Comparison of ENCODE assay signal across 8 cellular contexts in the genomic region with DNA sequence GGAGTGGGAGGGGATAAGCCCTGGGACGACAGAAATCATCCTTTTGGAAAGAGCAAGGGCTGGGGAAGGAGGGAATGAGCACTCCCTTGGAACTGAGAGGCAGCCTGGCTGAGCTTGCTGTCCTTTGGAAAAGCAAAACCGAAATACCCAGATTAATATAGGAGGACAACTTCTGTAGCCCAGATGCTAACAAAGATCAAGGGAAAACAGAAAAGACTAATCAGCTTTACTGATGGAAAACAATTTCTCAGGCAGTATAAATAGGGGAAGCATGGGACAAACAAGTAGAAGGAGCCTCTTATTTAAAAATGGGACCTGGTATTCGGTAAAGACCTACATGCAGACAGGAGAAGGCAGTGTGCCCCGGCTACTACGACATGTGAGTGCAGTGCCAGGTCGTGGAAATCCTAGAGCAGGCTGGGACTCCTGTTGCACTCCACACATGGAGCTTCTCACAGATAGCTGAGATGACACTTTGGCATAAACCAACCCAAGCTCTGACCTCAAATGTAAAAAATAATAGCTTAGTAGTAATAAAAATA. TPM values are rescaled to one million over a fixed set of nuclear protein-coding genes. Genes with fewer than 3 reads are reported as not detected.
A peak's percentile ranks its signal among the peaks of the same experiment; 100 is the strongest.
DNase-seq lines count a peak whose midpoint lies in the region; ATAC-seq and TF ChIP-seq lines count a peak whose summit lies in the region.

No MANE protein-coding gene starts in this region.

- TSS peak; percentile 88 for BruUV-seq in A673 (replicated peaks; lab: Mats Ljungman, UMichigan)

- peak overlapping the region; percentile 72 for H3K27ac ChIP-seq in A673 (ENCODE audit: low read depth, low read length, poor library complexity, severe bottlenecking)

- H3K36me3 Mint-ChIP-seq in activated T-cell treated with anti-CD3 and anti-CD28 coated beads, Interleukin-2, amount 50 U/mL, for 24 hours (ENCODE audit: low read depth): no peaks in the 10 kb centered on the region
- H3K36me3 Mint-ChIP-seq in progenitor cell of endocrine pancreas (ENCODE audit: insufficient read depth): no peaks in the 10 kb centered on the region

- no peaks in the 10 kb centered on the region for H3K27me3 ChIP-seq in A673 (replicated peaks; ENCODE audit: insufficient read depth, low read depth, low read length, poor library complexity)

- H3K4me1 ChIP-seq in A673 (ENCODE audit: insufficient read depth, low read length, poor library complexity, severe bottlenecking): peaks cover 6% of the 10 kb centered on the region

- H3K9me3 ChIP-seq in A673 (ENCODE audit: low read depth, low read length, poor library complexity, severe bottlenecking): no peaks in the 10 kb centered on the region

- POLR2A ChIA-PET in A673 (lab: Charles Lee; ENCODE audit: low non-redundant PET): no interaction called here

- H3K4me3 ChIP-seq in A673 (ENCODE audit: low read depth, low read length, poor library complexity, severe bottlenecking) (peak overlapping the region; percentile 85), HFF-Myc (replicated peaks; ENCODE audit: low read depth, low read length) (peak overlapping the region; percentile 42)

- CTCF ChIA-PET in A673 (lab: Charles Lee): interaction anchor here (0.8 kb wide), 1 partner anchor 988 kb away, joined by 4 read pairs; no protein-coding TSS in a partner anchor

- ATAC-seq in HG02763 (IDR thresholded peaks at IDR 0.05; ENCODE audit: unreplicated experiment): no peak
- ATAC-seq in GM19463 (IDR thresholded peaks at IDR 0.05; ENCODE audit: unreplicated experiment): no peak

- H3K9me3 Mint-ChIP-seq in activated T-cell treated with anti-CD3 and anti-CD28 coated beads, Interleukin-2, amount 50 U/mL, for 24 hours: no peaks in the 10 kb centered on the region
- H3K9me3 Mint-ChIP-seq in progenitor cell of endocrine pancreas (ENCODE audit: low read depth): no peaks in the 10 kb centered on the region

- H3K36me3 ChIP-seq in A673 (ENCODE audit: insufficient read depth, low read length, poor library complexity, severe bottlenecking): peaks cover 27% of the 10 kb centered on the region

- intact Hi-C loops in A673 (cut with micrococcal nuclease; ENCODE audit: unreplicated experiment): loop anchor here (2.0 to 10.0 kb wide), 7 partner anchors 78 to 1148 kb away; no protein-coding TSS in a partner anchor
- intact Hi-C loops in head of caudate nucleus (cut with DNase I): no loop called here

- DNase-seq in A673 (ENCODE audit: low spot score) (no peak), HFF-Myc (ENCODE audit: extremely low read depth, low read depth) (no peak), head of caudate nucleus (peak in 37 of 42 donors; percentile 11 to 70 (median 39)), progenitor cell of endocrine pancreas (ENCODE audit: low spot score, unreplicated experiment) (no peak), AML-193 (lab: John Stamatoyannopoulos, UW) (no peak)
- DNase-seq in activated T-cell treated with anti-CD3 and anti-CD28 coated beads, Interleukin-2, amount 50 U/mL, for 24 hours: peak; percentile 30

- peak overlapping the region; percentile 92 for H3K4me3 Mint-ChIP-seq in activated T-cell treated with anti-CD3 and anti-CD28 coated beads, Interleukin-2, amount 50 U/mL, for 24 hours
- H3K4me3 Mint-ChIP-seq in progenitor cell of endocrine pancreas (ENCODE audit: low read depth): peak overlapping the region; percentile 97

- peaks cover 30% of the 10 kb centered on the region for H3K27me3 Mint-ChIP-seq in activated T-cell treated with anti-CD3 and anti-CD28 coated beads, Interleukin-2, amount 50 U/mL, for 24 hours
- H3K27me3 Mint-ChIP-seq in progenitor cell of endocrine pancreas: peaks cover 27% of the 10 kb centered on the region

- peaks cover 22% of the 10 kb centered on the region for H3K4me1 Mint-ChIP-seq in activated T-cell treated with anti-CD3 and anti-CD28 coated beads, Interleukin-2, amount 50 U/mL, for 24 hours (ENCODE audit: low read depth)
- peaks cover 16% of the 10 kb centered on the region for H3K4me1 Mint-ChIP-seq in progenitor cell of endocrine pancreas (ENCODE audit: low read depth)

- H3K27ac Mint-ChIP-seq in activated T-cell treated with anti-CD3 and anti-CD28 coated beads, Interleukin-2, amount 50 U/mL, for 24 hours: peak overlapping the region; percentile 70
- peak overlapping the region; percentile 78 for H3K27ac Mint-ChIP-seq in progenitor cell of endocrine pancreas

- TF ChIP-seq CTCF in A673 (conservative IDR thresholded peaks at IDR 0.05; ENCODE audit: low read depth, low read length) (no peak), HFF-Myc (IDR thresholded peaks at IDR 0.05; ENCODE audit: low read depth, low read length, missing control alignments) (no peak), progenitor cell of endocrine pancreas (IDR thresholded peaks at IDR 0.05; ENCODE audit: unreplicated experiment) (no peak)

RNA-seq across cellular contexts. Expression of gene DSEL, which starts 0.8 kb away (rescaled TPM):
- total RNA-seq in A673 (2021) (24.9 and 30.8 TPM in 2 replicates), progenitor cell of endocrine pancreas (5.9 and 6.2 TPM in 2 replicates)

Comparison
In these comparisons a context has a peak if more than half of its experiments do, and no peak if none do; other contexts are left out.
1. DNase-seq: peak in activated T-cell treated with anti-CD3 and anti-CD28 coated beads, Interleukin-2, amount 50 U/mL, for 24 hours (single experiment) and head of caudate nucleus (37 of 42); none in A673 (single experiment), HFF-Myc (single experiment), progenitor cell of endocrine pancreas (single experiment) and AML-193 (0 of 2).